ENCODE assay signal across 7 cellular contexts in genomic region chr1:185694081-185694480, GRCh38. TPM values are rescaled to one million over a fixed set of nuclear protein-coding genes. Genes with fewer than 3 reads are reported as not detected.
A peak's percentile ranks its signal among the peaks of the same experiment; 100 is the strongest.
DNase-seq lines count a peak whose midpoint lies in the region; ATAC-seq and TF ChIP-seq lines count a peak whose summit lies in the region.

No MANE protein-coding gene starts in this region.

- TF ChIP-seq POLR2A in spleen (IDR thresholded peaks at IDR 0.05) (no peak), thyroid gland (IDR thresholded peaks at IDR 0.05) (no peak)

- H4K20me1 ChIP-seq in OCI-LY1 (ENCODE audit: insufficient read depth, low read length) = no peaks in the 10 kb centered on the region

- H3K9me2 ChIP-seq in OCI-LY1 (ENCODE audit: low read depth, low read length) = no peaks in the 10 kb centered on the region

- H3K4me3 ChIP-seq in OCI-LY1 (ENCODE audit: low read depth, low read length, poor library complexity, severe bottlenecking) (peak overlapping the region; percentile 45), epithelial cell of proximal tubule (ENCODE audit: low read depth, low read length) (no peak overlapping the region), spleen (peak overlapping the region in 6 of 8 donors; percentile 6 to 61 (median 20)), thyroid gland (replicated peaks in 1 of 3) (no peak overlapping the region)

- DNase-seq in epithelial cell of proximal tubule (ENCODE audit: low read depth) (peak; percentile 36), spleen (no peak), thyroid gland (no peak), DMS53 (lab: John Stamatoyannopoulos, UW) (no peak)

- no peak overlapping the region for H3K9ac ChIP-seq in OCI-LY1 (ENCODE audit: low read length)

- H3K27ac ChIP-seq in OCI-LY1 (ENCODE audit: low read depth, low read length, poor library complexity, severe bottlenecking) (no peak overlapping the region), spleen (peak overlapping the region; percentile 69 to 89 (median 84)), thyroid gland (peak overlapping the region in 1 of 3 donors; percentile 8)

- H3K79me2 ChIP-seq in OCI-LY1 (ENCODE audit: insufficient read depth, low read length) = no peaks in the 10 kb centered on the region

- 0 out of 2 replicates have a peak, but pooled peaks cover 2% of the 10 kb centered on the region for H3K9me3 ChIP-seq in OCI-LY1 (ENCODE audit: low read length)
- no peaks in the 10 kb centered on the region for H3K9me3 ChIP-seq in spleen
- no peaks in the 10 kb centered on the region for H3K9me3 ChIP-seq in thyroid gland

- 5 to 16% (median 13%) methylated on average over 8 of the region's 8 CpGs for WGBS in spleen, 5 donors
- WGBS in thyroid gland, 2 donors = 62 to 66% methylated on average over 8 of the region's 8 CpGs

- no peaks in the 10 kb centered on the region for H3F3A ChIP-seq in OCI-LY1 (ENCODE audit: insufficient read depth, low read length)

- peak overlapping the region; percentile 60 for H3K4me2 ChIP-seq in OCI-LY1 (ENCODE audit: low read length)

- H3K36me3 ChIP-seq in OCI-LY1 (ENCODE audit: insufficient read depth, low read length) (no peaks in the 10 kb centered on the region; the same call in 1 of the 2 replicates), spleen (no peaks in the 10 kb centered on the region), thyroid gland (no peaks in the 10 kb centered on the region)

- intact Hi-C loops in spleen (cut with DNase I; ENCODE audit: low total_unique reads) = loop anchor here (10.0 kb wide), 1 partner anchor 889 kb away; no protein-coding TSS in a partner anchor
- intact Hi-C loops in thyroid gland (cut with DNase I) = no loop called here

- ATAC-seq in GM18870 (IDR thresholded peaks at IDR 0.05; ENCODE audit: unreplicated experiment) (peak; percentile 88), HG02623 (IDR thresholded peaks at IDR 0.05; ENCODE audit: unreplicated experiment) (peak; percentile 90)

- H3K4me1 ChIP-seq in OCI-LY1 (ENCODE audit: insufficient read depth, low read length, severe bottlenecking) = peaks cover 10% of the 10 kb centered on the region
- H3K4me1 ChIP-seq in spleen = peaks cover 8 to 25% (median 14%) of the 10 kb centered on the region in 6 donors
- H3K4me1 ChIP-seq in thyroid gland = no peaks in the 10 kb centered on the region

- peak overlapping the region; percentile 99 for H2AFZ ChIP-seq in OCI-LY1 (ENCODE audit: low read length)

- H3K27me3 ChIP-seq in OCI-LY1 (ENCODE audit: insufficient read depth, low read length) = 0 out of 2 replicates have a peak, but pooled peaks cover 3% of the 10 kb centered on the region
- H3K27me3 ChIP-seq in spleen (replicated peaks in 1 of 7) = no peaks in the 10 kb centered on the region
- no peaks in the 10 kb centered on the region for H3K27me3 ChIP-seq in thyroid gland

- no peak for TF ChIP-seq CTCF in OCI-LY1 (IDR thresholded peaks at IDR 0.05; ENCODE audit: low read length)
- no peak for TF ChIP-seq CTCF in epithelial cell of proximal tubule (conservative IDR thresholded peaks at IDR 0.05; ENCODE audit: low read depth, low read length)
- no peak for TF ChIP-seq CTCF in spleen (IDR thresholded peaks at IDR 0.05 in 8 of 11, conservative IDR thresholded peaks at IDR 0.05 in 3 of 11)
- TF ChIP-seq CTCF in thyroid gland (IDR thresholded peaks at IDR 0.05) = no peak

RNA-seq across cellular contexts. Expression of gene HMCN1, which starts 40.1 kb away (rescaled TPM):
- total RNA-seq in epithelial cell of proximal tubule = 0.07 and 1.6 TPM in 2 replicates
- 10 to 100 TPM; 16.8 to 28.8 (median 21.2) TPM for total RNA-seq in spleen
- polyA plus RNA-seq in spleen = 1 to 10 TPM; 1.2 to 4.2 (median 3.0) TPM
- total RNA-seq in thyroid gland = 1 to 10 TPM; 3.3 to 8.9 (median 6.6) TPM

Comparison
In these comparisons a context has a peak if more than half of its experiments do, and no peak if none do; other contexts are left out.
1. H3K4me3 ChIP-seq: peak in OCI-LY1 (single experiment) and spleen (6 of 8); none in epithelial cell of proximal tubule (single experiment) and thyroid gland (0 of 3).